1 cellular context compared by ENCODE assay signal in the genomic region with DNA sequence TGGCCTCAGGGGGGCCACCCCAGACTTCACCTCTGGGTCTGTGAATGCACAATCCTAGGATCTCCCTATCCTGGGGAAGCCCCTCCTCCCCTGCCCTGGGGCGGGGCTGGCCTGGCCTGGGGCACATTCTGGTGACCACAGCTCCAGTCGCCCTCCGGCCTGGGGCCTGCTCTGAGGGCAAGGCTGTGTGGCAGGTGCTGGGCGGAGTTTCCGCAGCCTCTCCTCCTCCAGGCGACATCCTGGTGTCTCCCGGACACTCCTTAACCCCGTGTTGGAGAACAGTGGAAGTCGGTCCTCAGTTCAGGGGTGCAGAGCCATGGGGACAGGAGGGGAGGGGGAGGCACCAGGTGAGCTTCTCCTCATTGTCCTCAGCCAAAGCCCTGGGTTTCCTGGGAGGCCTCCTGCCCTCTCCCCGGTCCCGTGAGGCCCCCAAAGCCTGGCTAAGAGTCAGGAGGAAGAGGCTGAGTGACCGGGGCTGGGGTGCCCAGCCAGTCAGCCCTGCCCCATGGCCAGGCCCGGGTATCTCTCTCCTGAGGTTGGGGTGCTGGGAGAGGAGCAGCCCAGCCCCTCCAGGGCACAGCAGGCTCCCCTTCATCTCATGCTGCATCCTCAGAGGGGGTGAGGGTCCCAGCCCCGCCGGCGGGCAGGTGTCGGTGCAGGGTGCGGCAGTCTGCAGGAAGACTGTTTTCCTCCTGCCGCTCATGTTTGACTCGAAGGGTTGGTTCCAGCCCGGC.
TF ChIP-seq lines count a peak whose summit lies in the region.

No MANE protein-coding gene starts in this region.

TF ChIP-seq in WTC11, 78 proteins besides CTCF, POLR2A, EP300 and RAD21 (continued from another document):
- TF ChIP-seq, protein P1, sequence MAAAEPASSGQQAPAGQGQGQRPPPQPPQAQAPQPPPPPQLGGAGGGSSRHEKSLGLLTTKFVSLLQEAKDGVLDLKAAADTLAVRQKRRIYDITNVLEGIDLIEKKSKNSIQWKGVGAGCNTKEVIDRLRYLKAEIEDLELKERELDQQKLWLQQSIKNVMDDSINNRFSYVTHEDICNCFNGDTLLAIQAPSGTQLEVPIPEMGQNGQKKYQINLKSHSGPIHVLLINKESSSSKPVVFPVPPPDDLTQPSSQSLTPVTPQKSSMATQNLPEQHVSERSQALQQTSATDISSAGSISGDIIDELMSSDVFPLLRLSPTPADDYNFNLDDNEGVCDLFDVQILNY (CRISPR knock-in tag; IDR thresholded peaks at IDR 0.05) = no peak
- TF ChIP-seq ZNF416 (CRISPR knock-in tag; IDR thresholded peaks at IDR 0.05) (no peak), HMGA2 (CRISPR knock-in tag; IDR thresholded peaks at IDR 0.05) (no peak), JUN (CRISPR knock-in tag; IDR thresholded peaks at IDR 0.05) (no peak), ZNF396 (CRISPR knock-in tag; IDR thresholded peaks at IDR 0.05; ENCODE audit: borderline replicate concordance) (no peak), OVOL2 (CRISPR knock-in tag; IDR thresholded peaks at IDR 0.05; ENCODE audit: borderline replicate concordance) (no peak), FOXK1 (CRISPR knock-in tag; IDR thresholded peaks at IDR 0.05) (no peak), ZNF138 (CRISPR knock-in tag; conservative IDR thresholded peaks at IDR 0.05) (no peak)
